ENCODE assay signal across 1 cellular context in genomic region chr11:76077575-76078150, GRCh38.
TF ChIP-seq lines count a peak whose summit lies in the region.

No MANE protein-coding gene starts in this region.

TF ChIP-seq in HepG2, 621 proteins besides CTCF, POLR2A, EP300 and RAD21 (continued from another document):
- TF ChIP-seq, protein P1, sequence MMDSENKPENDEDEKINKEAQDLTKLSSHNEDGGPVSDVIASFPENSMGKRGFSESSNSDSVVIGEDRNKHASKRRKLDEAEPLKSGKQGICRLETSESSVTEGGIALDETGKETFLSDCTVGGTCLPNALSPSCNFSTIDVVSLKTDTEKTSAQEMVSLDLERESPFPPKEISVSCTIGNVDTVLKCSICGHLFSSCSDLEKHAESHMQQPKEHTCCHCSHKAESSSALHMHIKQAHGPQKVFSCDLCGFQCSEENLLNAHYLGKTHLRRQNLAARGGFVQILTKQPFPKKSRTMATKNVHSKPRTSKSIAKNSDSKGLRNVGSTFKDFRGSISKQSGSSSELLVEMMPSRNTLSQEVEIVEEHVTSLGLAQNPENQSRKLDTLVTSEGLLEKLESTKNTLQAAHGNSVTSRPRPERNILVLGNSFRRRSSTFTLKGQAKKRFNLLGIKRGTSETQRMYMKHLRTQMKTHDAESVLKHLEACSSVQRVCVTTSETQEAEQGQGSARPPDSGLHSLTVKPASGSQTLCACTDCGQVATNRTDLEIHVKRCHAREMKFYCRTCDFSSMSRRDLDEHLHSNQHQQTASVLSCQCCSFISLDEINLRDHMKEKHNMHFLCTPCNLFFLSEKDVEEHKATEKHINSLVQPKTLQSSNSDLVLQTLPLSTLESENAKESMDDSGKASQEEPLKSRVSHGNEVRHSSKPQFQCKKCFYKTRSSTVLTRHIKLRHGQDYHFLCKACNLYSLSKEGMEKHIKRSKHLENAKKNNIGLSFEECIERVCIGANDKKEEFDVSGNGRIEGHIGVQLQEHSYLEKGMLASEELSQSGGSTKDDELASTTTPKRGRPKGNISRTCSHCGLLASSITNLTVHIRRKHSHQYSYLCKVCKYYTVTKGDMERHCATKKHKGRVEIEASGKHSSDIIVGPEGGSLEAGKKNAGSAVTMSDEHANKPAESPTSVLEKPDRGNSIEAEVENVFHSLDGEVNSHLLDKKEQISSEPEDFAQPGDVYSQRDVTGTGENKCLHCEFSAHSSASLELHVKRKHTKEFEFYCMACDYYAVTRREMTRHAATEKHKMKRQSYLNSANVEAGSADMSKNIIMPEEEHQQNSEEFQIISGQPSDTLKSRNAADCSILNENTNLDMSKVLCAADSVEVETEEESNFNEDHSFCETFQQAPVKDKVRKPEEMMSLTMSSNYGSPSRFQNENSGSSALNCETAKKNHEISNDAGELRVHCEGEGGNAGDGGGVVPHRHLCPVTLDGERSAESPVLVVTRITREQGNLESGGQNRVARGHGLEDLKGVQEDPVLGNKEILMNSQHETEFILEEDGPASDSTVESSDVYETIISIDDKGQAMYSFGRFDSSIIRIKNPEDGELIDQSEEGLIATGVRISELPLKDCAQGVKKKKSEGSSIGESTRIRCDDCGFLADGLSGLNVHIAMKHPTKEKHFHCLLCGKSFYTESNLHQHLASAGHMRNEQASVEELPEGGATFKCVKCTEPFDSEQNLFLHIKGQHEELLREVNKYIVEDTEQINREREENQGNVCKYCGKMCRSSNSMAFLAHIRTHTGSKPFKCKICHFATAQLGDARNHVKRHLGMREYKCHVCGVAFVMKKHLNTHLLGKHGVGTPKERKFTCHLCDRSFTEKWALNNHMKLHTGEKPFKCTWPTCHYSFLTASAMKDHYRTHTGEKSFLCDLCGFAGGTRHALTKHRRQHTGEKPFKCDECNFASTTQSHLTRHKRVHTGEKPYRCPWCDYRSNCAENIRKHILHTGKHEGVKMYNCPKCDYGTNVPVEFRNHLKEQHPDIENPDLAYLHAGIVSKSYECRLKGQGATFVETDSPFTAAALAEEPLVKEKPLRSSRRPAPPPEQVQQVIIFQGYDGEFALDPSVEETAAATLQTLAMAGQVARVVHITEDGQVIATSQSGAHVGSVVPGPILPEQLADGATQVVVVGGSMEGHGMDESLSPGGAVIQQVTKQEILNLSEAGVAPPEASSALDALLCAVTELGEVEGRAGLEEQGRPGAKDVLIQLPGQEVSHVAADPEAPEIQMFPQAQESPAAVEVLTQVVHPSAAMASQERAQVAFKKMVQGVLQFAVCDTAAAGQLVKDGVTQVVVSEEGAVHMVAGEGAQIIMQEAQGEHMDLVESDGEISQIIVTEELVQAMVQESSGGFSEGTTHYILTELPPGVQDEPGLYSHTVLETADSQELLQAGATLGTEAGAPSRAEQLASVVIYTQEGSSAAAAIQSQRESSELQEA (CRISPR knock-in tag; IDR thresholded peaks at IDR 0.05; ENCODE audit: not compliant biosample characterization): no peak
- TF ChIP-seq ZNF225 (CRISPR knock-in tag; IDR thresholded peaks at IDR 0.05) (no peak), SNAI1 (CRISPR knock-in tag; IDR thresholded peaks at IDR 0.05; ENCODE audit: borderline replicate concordance) (no peak), AHR (CRISPR knock-in tag; IDR thresholded peaks at IDR 0.05) (no peak), HNRNPL (IDR thresholded peaks at IDR 0.05; ENCODE audit: low read depth, low read length) (no peak), ZMYM4 (CRISPR knock-in tag; IDR thresholded peaks at IDR 0.05) (no peak), KDM3A (CRISPR knock-in tag; IDR thresholded peaks at IDR 0.05; ENCODE audit: low read depth) (no peak), MYC (CRISPR knock-in tag; IDR thresholded peaks at IDR 0.05; ENCODE audit: borderline replicate concordance) (no peak), ZNF7 (CRISPR knock-in tag; IDR thresholded peaks at IDR 0.05) (no peak), ZNF552 (CRISPR knock-in tag; IDR thresholded peaks at IDR 0.05; ENCODE audit: borderline replicate concordance) (no peak), PAF1 (CRISPR knock-in tag; IDR thresholded peaks at IDR 0.05) (no peak), HOXA7 (CRISPR knock-in tag; IDR thresholded peaks at IDR 0.05) (no peak), YEATS4 (CRISPR knock-in tag; IDR thresholded peaks at IDR 0.05; ENCODE audit: borderline replicate concordance) (no peak)
